In the genomic region with DNA sequence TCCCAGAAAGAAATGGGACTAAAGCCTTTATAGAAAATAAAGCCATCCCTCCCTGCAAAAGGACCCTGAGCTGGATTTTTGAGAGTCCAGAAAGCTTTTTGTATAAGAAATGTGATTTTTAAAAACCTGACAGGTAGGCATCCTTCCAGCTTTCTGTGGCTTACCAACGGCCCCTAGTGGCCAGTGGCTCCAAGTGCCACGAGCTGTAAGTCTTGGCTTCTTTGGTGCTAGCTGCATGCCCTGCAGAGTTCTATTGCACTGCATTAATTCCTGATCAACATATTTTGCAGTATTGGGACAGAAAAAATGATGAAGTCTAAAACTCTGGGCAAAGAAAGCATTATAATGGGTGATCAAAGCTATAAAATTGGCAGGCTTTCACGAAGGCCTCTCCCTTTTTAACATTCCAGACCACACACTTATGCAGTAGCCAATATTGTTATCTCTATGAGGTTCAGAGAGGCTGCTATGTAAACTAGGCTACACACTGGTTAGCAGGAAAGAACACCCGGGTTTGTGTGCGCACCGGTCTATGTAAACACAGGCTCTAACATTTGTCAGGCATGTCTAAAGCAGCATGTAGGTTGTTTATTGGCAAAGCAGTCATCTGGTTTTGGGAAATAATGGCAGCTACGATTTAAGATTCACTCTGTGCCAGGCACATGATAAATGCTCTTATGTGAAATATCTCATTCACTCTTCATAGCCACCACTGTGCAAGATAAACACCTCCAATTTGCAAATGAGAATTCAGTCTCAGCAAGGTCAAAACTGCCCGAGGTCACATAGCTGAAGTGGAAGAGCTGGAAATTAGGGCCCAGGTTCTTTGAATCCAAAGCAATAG, we compare ENCODE assay signal across 8 cellular contexts. TPM values are rescaled to one million over a fixed set of nuclear protein-coding genes. Genes with fewer than 3 reads are reported as not detected.
DNase-seq lines count a peak whose midpoint lies in the region; ATAC-seq, FAIRE-seq and TF ChIP-seq lines count a peak whose summit lies in the region.

No MANE protein-coding gene starts in this region.

- H3K9me2 ChIP-seq in SK-N-SH: no peaks in the 10 kb centered on the region

- no peak overlapping the region for H3K14ac ChIP-seq in H1 (ENCODE audit: insufficient read length)

- H3F3A ChIP-seq in SK-N-SH (replicated peaks; ENCODE audit: insufficient read depth): no peaks in the 10 kb centered on the region

- ATAC-seq in GM21423 (IDR thresholded peaks at IDR 0.05; ENCODE audit: unreplicated experiment): peak; percentile 92

- no peaks in the 10 kb centered on the region; the same call in 1 of the 2 replicates for H3K23me2 ChIP-seq in H1 (ENCODE audit: low read depth, low read length)

- POLR2A ChIA-PET in SK-N-SH (lab: Yijun Ruan, JAX): no interaction called here
- POLR2A ChIA-PET in H1 (lab: Charles Lee; ENCODE audit: partially characterized antibody): no interaction called here

- 16% methylated on average over 8 of the region's 8 CpGs for WGBS in SK-N-SH (ENCODE audit: low lambda C conversion rate)
- WGBS in H1 (ENCODE audit: extremely low coverage in 1 of 2, insufficient coverage in 1 of 2, insufficient read length in 1 of 2, insufficient replicate concordance in 2 of 2, low coverage in 1 of 2, low lambda C conversion rate in 2 of 2, missing lambda C conversion rate in 1 of 2), 2 experiments: 66% methylated on average over 8 of the region's 8 CpGs; no CpG with 5 or more reads in 1 of the 2 experiments

- no peak overlapping the region for H2BK5ac ChIP-seq in H1 (ENCODE audit: low read depth, low read length)

- H2BK15ac ChIP-seq in H1 (ENCODE audit: low read length): no peak overlapping the region

- H3K18ac ChIP-seq in H1 (ENCODE audit: extremely low read depth, low read length): no peak overlapping the region

- no peak for TF ChIP-seq POLR2A in H1 (IDR thresholded peaks at IDR 0.05; ENCODE audit: control extremely low read depth in 1 of 2, low read depth in 2 of 2, low read length in 2 of 2)

- peak; percentile 65 for TF ChIP-seq RAD21 in SK-N-SH (IDR thresholded peaks at IDR 0.05; ENCODE audit: low read length)
- peak; percentile 90 to 93 for TF ChIP-seq RAD21 in H1 (IDR thresholded peaks at IDR 0.05 in 1 of 2, conservative IDR thresholded peaks at IDR 0.05 in 1 of 2; ENCODE audit: low read depth in 2 of 2, low read length in 2 of 2)

- TF ChIP-seq EP300 in SK-N-SH (IDR thresholded peaks at IDR 0.05; ENCODE audit: borderline replicate concordance in 1 of 2, low read depth in 1 of 2, low read length in 1 of 2) (no peak), H1 (IDR thresholded peaks at IDR 0.05; ENCODE audit: borderline replicate concordance in 1 of 2, low read depth in 2 of 2, low read length in 2 of 2) (no peak)

- H3K23ac ChIP-seq in H1 (ENCODE audit: insufficient read length): no peak overlapping the region

- H3K4me1 ChIP-seq in SK-N-SH (ENCODE audit: control insufficient read depth in 1 of 2, insufficient read depth in 2 of 2, low read depth in 1 of 2, low read length in 1 of 2) (no peaks in the 10 kb centered on the region), H1 (replicated peaks in 1 of 4; ENCODE audit: control insufficient read depth in 3 of 4, insufficient read depth in 4 of 4, low read length in 3 of 4) (no peaks in the 10 kb centered on the region)

- H2AK5ac ChIP-seq in H1 (ENCODE audit: low read depth, low read length): no peak overlapping the region

- TF ChIP-seq CTCF in SK-N-SH (IDR thresholded peaks at IDR 0.05) (peak; percentile 83), H1 (IDR thresholded peaks at IDR 0.05; ENCODE audit: control extremely low read depth in 1 of 3, insufficient read depth in 1 of 3, low read depth in 1 of 3, low read length in 3 of 3) (peak; percentile 82 to 90 (median 89))

- no peak overlapping the region for H3K56ac ChIP-seq in H1 (replicated peaks; ENCODE audit: insufficient read length, low read depth, low read length)

- no peak overlapping the region for H4K91ac ChIP-seq in H1 (replicated peaks; ENCODE audit: insufficient read length, low read length)

- no peaks in the 10 kb centered on the region for H3K79me2 ChIP-seq in SK-N-SH (ENCODE audit: insufficient read depth)
- H3K79me2 ChIP-seq in H1 (ENCODE audit: control insufficient read depth in 1 of 2, insufficient read depth in 2 of 2, low read length in 2 of 2): no peaks in the 10 kb centered on the region

- H2BK120ac ChIP-seq in H1 (replicated peaks; ENCODE audit: low read depth, low read length): no peak overlapping the region

- H2AFZ ChIP-seq in SK-N-SH (ENCODE audit: low read depth) (no peak overlapping the region), H1 (ENCODE audit: low read length) (no peak overlapping the region)

- DNase-seq in NCI-H524 (lab: John Stamatoyannopoulos, UW) (peak; percentile 3 to 55), NCI-H524 treated with DMSO at 0.1 percent for 48 hours (lab: John Stamatoyannopoulos, UW) (no peak), HT-29 (ENCODE audit: low spot score) (peak; percentile 69), SK-N-SH (peak; percentile 45), H1 (ENCODE audit: low read depth in 1 of 2, low spot score in 2 of 2) (peak; percentile 17 to 70), myocyte (ENCODE audit: low read depth) (peak; percentile 32), cortex of kidney (lab: John Stamatoyannopoulos, UW) (no peak)

- peak; percentile 75 for FAIRE-seq in H1 (lab: Jason Lieb, UNC)

- peak overlapping the region in 1 of 2 experiments; percentile 36; a peak in 1 of 4 replicates for H3K4me3 ChIP-seq in SK-N-SH (ENCODE audit: low read depth in 2 of 2, low read length in 1 of 2)
- no peak overlapping the region for H3K4me3 ChIP-seq in H1 (ENCODE audit: extremely low read depth in 1 of 4, insufficient read depth in 2 of 4, low read depth in 3 of 4, low read length in 4 of 4)

- no peak overlapping the region for H2BK12ac ChIP-seq in H1 (ENCODE audit: low read depth, low read length)

- H3K27me3 ChIP-seq in SK-N-SH (ENCODE audit: insufficient read depth): no peaks in the 10 kb centered on the region
- peaks cover 0 to 1% (median 0%) of the 10 kb centered on the region in 4 experiments; a peak in 1 of 7 replicates for H3K27me3 ChIP-seq in H1 (replicated peaks in 1 of 4; ENCODE audit: control insufficient read depth in 3 of 4, extremely low read depth in 1 of 4, insufficient read depth in 3 of 4, low read length in 3 of 4)

- H3K9me3 ChIP-seq in SK-N-SH (no peaks in the 10 kb centered on the region), H1 (ENCODE audit: insufficient read depth in 2 of 2, low read depth in 1 of 2, low read length in 1 of 2) (no peaks in the 10 kb centered on the region; a peak in 1 of 4 replicates)

- no peaks in the 10 kb centered on the region for H3K79me1 ChIP-seq in H1 (ENCODE audit: low read depth, low read length)

- H2BK20ac ChIP-seq in H1 (ENCODE audit: low read length): no peak overlapping the region

- no peak overlapping the region for H3K4me2 ChIP-seq in SK-N-SH
- H3K4me2 ChIP-seq in H1 (ENCODE audit: insufficient read depth in 1 of 2, low read depth in 2 of 2, low read length in 2 of 2): no peak overlapping the region

- no peak overlapping the region for H3K27ac ChIP-seq in SK-N-SH (ENCODE audit: low read depth in 2 of 2, low read length in 1 of 2)
- no peak overlapping the region for H3K27ac ChIP-seq in H1 (ENCODE audit: low read depth, low read length)

- H3K36me3 ChIP-seq in SK-N-SH (replicated peaks in 1 of 2; ENCODE audit: control insufficient read depth in 1 of 2, insufficient read depth in 2 of 2, low read length in 1 of 2) (no peaks in the 10 kb centered on the region), H1 (ENCODE audit: control insufficient read depth in 2 of 4, insufficient read depth in 4 of 4, low read length in 3 of 4) (no peaks in the 10 kb centered on the region)

- H4K20me1 ChIP-seq in SK-N-SH (ENCODE audit: insufficient read depth): no peaks in the 10 kb centered on the region
- H4K20me1 ChIP-seq in H1 (replicated peaks in 1 of 2; ENCODE audit: control insufficient read depth in 1 of 2, insufficient read depth in 2 of 2, low read length in 2 of 2): no peaks in the 10 kb centered on the region

- H4K5ac ChIP-seq in H1 (ENCODE audit: insufficient read length, low read depth, low read length): no peak overlapping the region

- CTCF ChIA-PET in SK-N-SH (lab: Yijun Ruan, JAX): interaction anchor here (0.7 to 2.6 kb wide), 32 partner anchors 8 to 547 kb away, joined by 3 to 21 read pairs (median 4); no protein-coding TSS in a partner anchor
- CTCF ChIA-PET in H1 (lab: Charles Lee; ENCODE audit: partially characterized antibody): interaction anchor here (0.7 to 5.1 kb wide), 79 partner anchors 8 to 534 kb away, joined by 3 to 46 read pairs (median 5); no protein-coding TSS in a partner anchor

- H3K9ac ChIP-seq in SK-N-SH (no peak overlapping the region), H1 (replicated peaks in 1 of 4; ENCODE audit: extremely low read depth in 1 of 4, low read depth in 3 of 4, low read length in 3 of 4) (no peak overlapping the region)

- H4K8ac ChIP-seq in H1 (ENCODE audit: extremely low read depth, insufficient read depth, low read length): no peak overlapping the region

- no peak overlapping the region for H3K4ac ChIP-seq in H1 (replicated peaks; ENCODE audit: insufficient read length, low read depth, low read length)

TF ChIP-seq in H1, 55 proteins besides CTCF, POLR2A, EP300 and RAD21 (continues in another document):
- TF ChIP-seq GABPA (IDR thresholded peaks at IDR 0.05; ENCODE audit: borderline replicate concordance, insufficient read depth, low read length) (no peak), HDAC6 (IDR thresholded peaks at IDR 0.05; ENCODE audit: low read depth, low read length) (no peak), BRCA1 (IDR thresholded peaks at IDR 0.05; ENCODE audit: low read depth, low read length) (no peak), CEBPB (IDR thresholded peaks at IDR 0.05; ENCODE audit: low read depth, low read length) (no peak), BCL11A (IDR thresholded peaks at IDR 0.05; ENCODE audit: low read depth in 2 of 2, low read length in 2 of 2) (no peak), ZNF274 (IDR thresholded peaks at IDR 0.05; ENCODE audit: borderline replicate concordance, extremely low read depth, low read length) (no peak)

RNA-seq across cellular contexts. Expression of a gene that starts 55.2 kb away (rescaled TPM):
- 20.6 and 26.2 TPM in 2 replicates for total RNA-seq in HT-29 (2014; rRNA removed; shearing (Covaris generic))
- polyA plus RNA-seq in SK-N-SH (2012; rRNA removed): not detected in 2 replicates
- polyA plus RNA-seq in SK-N-SH (2012; cell fraction: cytosol; rRNA removed): not detected in 2 replicates
- not detected in 2 replicates for polyA plus RNA-seq in SK-N-SH (2012; cell fraction: nucleus; rRNA removed)
- total RNA-seq in H1 (2021; fragmentation: NEBNext Ultra II Directional; extraction: Animal tissue kit (Norgen Biotek cat#: 25700)): not detected in 2 replicates
- 0.11 and 0.17 TPM in 2 replicates for polyA plus RNA-seq in H1 (2011; rRNA removed)
- 0.05 TPM for polyA plus RNA-seq in H1 (2011; cell fraction: cytosol; rRNA removed)
- polyA plus RNA-seq in H1 (2011; cell fraction: nucleus; rRNA removed): 0.17 TPM
- polyA plus RNA-seq in H1 (2012, experiment 1 of 2): 0.08 to 0.23 TPM (median 0.11 TPM) in 3 of 4 replicates, not detected in the other
- not detected for polyA plus RNA-seq in H1 (2012, experiment 2 of 2)
- 0.36 TPM for polyA plus RNA-seq in H1 (2013, experiment 1 of 2)
- 0.20 TPM for polyA plus RNA-seq in H1 (2013, experiment 2 of 2)
- 0.16 TPM in 1 of 2 replicates, not detected in the other for polyA minus RNA-seq in H1 (2011; rRNA and poly(A)+ RNA removed)
- polyA minus RNA-seq in H1 (2011; cell fraction: cytosol; rRNA and poly(A)+ RNA removed): not detected
- polyA minus RNA-seq in H1 (2011; cell fraction: nucleus; rRNA and poly(A)+ RNA removed): 0.50 TPM
- total RNA-seq in myocyte: not detected in 2 replicates
- polyA plus RNA-seq in myocyte (2012): not detected

Comparison
In these comparisons a context has a peak if more than half of its experiments do, and no peak if none do; other contexts are left out.
1. DNase-seq: peak in NCI-H524 (2 of 2), HT-29 (single experiment), SK-N-SH (single experiment), H1 (2 of 2) and myocyte (single experiment); none in NCI-H524 treated with DMSO at 0.1 percent for 48 hours (single experiment) and cortex of kidney (single experiment).
2. RNA of a gene that starts 55.2 kb away (total RNA-seq): 20.6 to 26.2 TPM in HT-29; not detected in H1 and not detected in myocyte; every median in the first group is over 10 times any median in the second.